Comparison of ENCODE assay signal across 14 cellular contexts in the genomic region with DNA sequence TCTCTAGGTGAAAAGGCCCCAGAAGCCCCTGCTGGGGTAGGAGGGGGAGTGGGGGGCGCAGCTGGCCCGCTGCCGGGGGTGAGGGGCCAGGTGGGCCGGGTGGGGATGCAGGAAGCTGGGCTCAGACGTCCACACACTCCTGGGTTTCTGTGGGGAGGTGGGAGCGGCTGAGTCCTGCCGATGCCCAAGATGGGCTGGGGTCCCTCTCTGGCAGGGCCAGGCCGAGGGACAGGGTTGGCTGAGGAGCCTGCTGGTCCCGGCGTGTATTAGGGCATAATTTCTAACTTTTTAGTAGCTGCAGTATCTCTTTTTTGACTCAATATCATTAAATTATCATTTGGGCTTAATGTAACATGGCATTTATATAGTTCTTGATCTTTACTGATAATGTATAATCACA.
DNase-seq lines count a peak whose midpoint lies in the region; ATAC-seq and TF ChIP-seq lines count a peak whose summit lies in the region.
"Had no signal": no experiment of that assay in that cellular context is flagged by ENCODE, and none has a peak within 500 bp of the region (broad histone marks: within the 10 kb centered on the region; RNA-seq: fewer than 3 reads in every experiment).

No MANE protein-coding gene starts in this region.

- ATAC-seq in gastroesophageal sphincter = no peak
- ATAC-seq: stimulated activated naive CD8-positive, alpha-beta T cell treated with anti-CD3 and anti-CD28 coated beads, Interleukin-15, Interleukin-2, amounts not matched to agents 100 U/mL and 50 U/mL, for 24 hours had no signal

- no peaks in the 10 kb centered on the region for H3K27me3 ChIP-seq in gastroesophageal sphincter
- no peaks in the 10 kb centered on the region for H3K27me3 ChIP-seq in mesenchymal stem cell (ENCODE audit: control insufficient read depth in 1 of 2, insufficient read depth in 1 of 2, low read length in 2 of 2)
- no peaks in the 10 kb centered on the region for H3K27me3 ChIP-seq in tibial nerve

- H3K36me3 Mint-ChIP-seq in HFFc6 (ENCODE audit: low read depth) (no peaks in the 10 kb centered on the region; the same call in 1 of the 2 replicates), nephron (ENCODE audit: low read depth) (no peaks in the 10 kb centered on the region)
- H3K36me3 Mint-ChIP-seq in T-helper 2 cell treated with Interferon-gamma antibody and Interleukin-4, amounts not matched to agents 5 μg/mL and 100 μg/mL, for 36 hours (ENCODE audit: low read depth) = peaks cover 12% of the 10 kb centered on the region

- TF ChIP-seq CTCF in 22Rv1 (IDR thresholded peaks at IDR 0.05) = no peak
- no peak for TF ChIP-seq CTCF in HFFc6 (IDR thresholded peaks at IDR 0.05)
- no peak for TF ChIP-seq CTCF in gastroesophageal sphincter (IDR thresholded peaks at IDR 0.05)
- no peak for TF ChIP-seq CTCF in nephron (IDR thresholded peaks at IDR 0.05; ENCODE audit: unreplicated experiment in 3 of 3)
- TF ChIP-seq CTCF in tibial nerve (IDR thresholded peaks at IDR 0.05) = no peak

- H3K4me2 ChIP-seq in mesenchymal stem cell (ENCODE audit: low read length, poor library complexity, severe bottlenecking) = no peak overlapping the region

- H3K9me3 ChIP-seq in gastroesophageal sphincter (no peaks in the 10 kb centered on the region), mesenchymal stem cell (ENCODE audit: control insufficient read depth, low read length) (no peaks in the 10 kb centered on the region), tibial nerve (no peaks in the 10 kb centered on the region)

- whole genome bisulfite sequencing in gastroesophageal sphincter (ENCODE audit: low coverage in 1 of 2), 2 donors = 80% methylated on average over 6 of the region's 10 CpGs; no CpG with 5 or more reads in 1 of the 2 donors
- WGBS in mesenchymal stem cell = 94% methylated on average over 8 of the region's 10 CpGs
- WGBS in tibial nerve, 2 donors = 78 to 82% methylated on average over 10 of the region's 10 CpGs

- peak overlapping the region; percentile 76 for H3K27ac ChIP-seq in 22Rv1
- peak overlapping the region in 3 of 4 donors; percentile 26 to 63 (median 44) for H3K27ac ChIP-seq in gastroesophageal sphincter
- no peak overlapping the region for H3K27ac ChIP-seq in mesenchymal stem cell (ENCODE audit: low read length, poor library complexity, severe bottlenecking)
- H3K27ac ChIP-seq in tibial nerve = peak overlapping the region in 2 of 4 donors; percentile 43 to 50
- H3K27ac ChIP-seq: skin epidermis had no signal

- H4K8ac ChIP-seq in mesenchymal stem cell (ENCODE audit: low read length) = no peak overlapping the region

- H3K18ac ChIP-seq in mesenchymal stem cell (ENCODE audit: low read depth in 1 of 2, low read length in 2 of 2) = peak overlapping the region in 1 of 2 experiments; percentile 76

- no peak overlapping the region for H3K9ac ChIP-seq in mesenchymal stem cell (ENCODE audit: low read length)

- TF ChIP-seq EP300 in gastroesophageal sphincter (IDR thresholded peaks at IDR 0.05) = no peak
- no peak for TF ChIP-seq EP300 in tibial nerve (IDR thresholded peaks at IDR 0.05)

- no peaks in the 10 kb centered on the region for H3K36me3 ChIP-seq in gastroesophageal sphincter
- peaks cover 0 to under 1% of the 10 kb centered on the region in 2 experiments for H3K36me3 ChIP-seq in mesenchymal stem cell (ENCODE audit: control insufficient read depth in 1 of 2, insufficient read depth in 2 of 2, low read depth in 1 of 2, low read length in 2 of 2)
- H3K36me3 ChIP-seq in tibial nerve = no peaks in the 10 kb centered on the region

- H3K4me3 ChIP-seq in gastroesophageal sphincter = no peak overlapping the region
- H3K4me3 ChIP-seq in mesenchymal stem cell (ENCODE audit: insufficient read depth in 1 of 2, low read depth in 1 of 2, low read length in 2 of 2) = no peak overlapping the region
- H3K4me3 ChIP-seq in tibial nerve = no peak overlapping the region
- H3K4me3 ChIP-seq: skin epidermis had no signal

- H3K14ac ChIP-seq in mesenchymal stem cell (ENCODE audit: low read length in 2 of 2) = no peak overlapping the region

- no peak overlapping the region for H2AFZ ChIP-seq in mesenchymal stem cell (ENCODE audit: low read depth, low read length)

- H2BK120ac ChIP-seq in mesenchymal stem cell (ENCODE audit: low read depth, low read length) = no peak overlapping the region

- H2BK15ac ChIP-seq in mesenchymal stem cell (ENCODE audit: low read depth, poor library complexity, severe bottlenecking) = no peak overlapping the region

- H3K9me3 Mint-ChIP-seq in HFFc6 (no peaks in the 10 kb centered on the region), nephron (no peaks in the 10 kb centered on the region)
- no peaks in the 10 kb centered on the region for H3K9me3 Mint-ChIP-seq in T-helper 2 cell treated with Interferon-gamma antibody and Interleukin-4, amounts not matched to agents 5 μg/mL and 100 μg/mL, for 36 hours

- H3K27me3 Mint-ChIP-seq in HFFc6 (ENCODE audit: insufficient read depth) (peaks cover 2% of the 10 kb centered on the region; the same call in 1 of the 2 replicates), nephron (ENCODE audit: low read depth) (no peaks in the 10 kb centered on the region)
- no peaks in the 10 kb centered on the region for H3K27me3 Mint-ChIP-seq in T-helper 2 cell treated with Interferon-gamma antibody and Interleukin-4, amounts not matched to agents 5 μg/mL and 100 μg/mL, for 36 hours (ENCODE audit: low read depth)
- H3K27me3 Mint-ChIP-seq: activated naive CD8-positive, alpha-beta T cell had no signal

- H3K27ac Mint-ChIP-seq in HFFc6 = peak overlapping the region; percentile 39; the same call in 1 of the 2 replicates
- peak overlapping the region in 2 of 3 experiments; percentile 4 to 78 for H3K27ac Mint-ChIP-seq in nephron
- H3K27ac Mint-ChIP-seq in T-helper 2 cell treated with Interferon-gamma antibody and Interleukin-4, amounts not matched to agents 5 μg/mL and 100 μg/mL, for 36 hours = no peak overlapping the region

- no peak overlapping the region for H3K4ac ChIP-seq in mesenchymal stem cell (ENCODE audit: low read depth in 1 of 2, low read length in 2 of 2)

- no peak overlapping the region for H4K91ac ChIP-seq in mesenchymal stem cell (ENCODE audit: low read length)

- no peak for DNase-seq in HFFc6
- DNase-seq in mesenchymal stem cell = no peak
- DNase-seq in tibial nerve (ENCODE audit: low spot score in 2 of 2) = no peak
- no peak for DNase-seq in T-helper 2 cell treated with Interferon-gamma antibody and Interleukin-4, amounts not matched to agents 5 μg/mL and 100 μg/mL, for 36 hours (ENCODE audit: low spot score)
- DNase-seq in retina = no peak
- DNase-seq: activated CD4-positive, CD25-positive, alpha-beta regulatory T cell; activated CD8-positive, alpha-beta memory T cell treated with anti-CD3 and anti-CD28 coated beads, Interleukin-2, amount 50 U/mL, for 48 hours; NK-92 treated with Interleukin-12 subunit alpha and Interleukin-12 subunit beta, amount 100 ng/mL, for 24 hours; stimulated activated naive CD8-positive, alpha-beta T cell treated with anti-CD3 and anti-CD28 coated beads, Interleukin-15, Interleukin-2, amounts not matched to agents 100 U/mL and 50 U/mL, for 24 hours had no signal

- H2BK5ac ChIP-seq in mesenchymal stem cell (ENCODE audit: low read depth, low read length, poor library complexity, severe bottlenecking) = no peak overlapping the region

- H3K4me1 ChIP-seq in gastroesophageal sphincter (peaks cover 0 to 55% (median 11%) of the 10 kb centered on the region in 3 donors), mesenchymal stem cell (ENCODE audit: control insufficient read depth, insufficient read depth, low read depth, low read length) (peaks cover 5% of the 10 kb centered on the region), tibial nerve (peaks cover 0 to 60% (median 28%) of the 10 kb centered on the region in 4 donors)

- TF ChIP-seq POLR2A in gastroesophageal sphincter (IDR thresholded peaks at IDR 0.05) = no peak
- no peak for TF ChIP-seq POLR2A in tibial nerve (IDR thresholded peaks at IDR 0.05)

- H3K79me1 ChIP-seq in mesenchymal stem cell (replicated peaks; ENCODE audit: low read length, poor library complexity, severe bottlenecking) = peaks cover 9% of the 10 kb centered on the region

- no peak overlapping the region for H3K23ac ChIP-seq in mesenchymal stem cell (ENCODE audit: low read length in 2 of 2)

- peak overlapping the region in 1 of 2 experiments; percentile 86 for H2BK12ac ChIP-seq in mesenchymal stem cell (ENCODE audit: low read length in 2 of 2)

- no peak overlapping the region for H2AK5ac ChIP-seq in mesenchymal stem cell (ENCODE audit: low read length, severe bottlenecking)

- H3K4me3 Mint-ChIP-seq in HFFc6 = no peak overlapping the region
- H3K4me3 Mint-ChIP-seq in nephron = no peak overlapping the region
- no peak overlapping the region for H3K4me3 Mint-ChIP-seq in T-helper 2 cell treated with Interferon-gamma antibody and Interleukin-4, amounts not matched to agents 5 μg/mL and 100 μg/mL, for 36 hours
- H3K4me3 Mint-ChIP-seq: activated naive CD8-positive, alpha-beta T cell had no signal

- H3K4me1 Mint-ChIP-seq in HFFc6 (ENCODE audit: low read depth) (peaks cover 36% of the 10 kb centered on the region), nephron (peaks cover 15% of the 10 kb centered on the region)
- H3K4me1 Mint-ChIP-seq in T-helper 2 cell treated with Interferon-gamma antibody and Interleukin-4, amounts not matched to agents 5 μg/mL and 100 μg/mL, for 36 hours (ENCODE audit: low read depth) = peaks cover 32% of the 10 kb centered on the region
